In genomic region chr20:61976650-61977332, GRCh38 we compare ENCODE assay signal across 26 cellular contexts.
DNase-seq lines count a peak whose midpoint lies in the region; ATAC-seq, FAIRE-seq and TF ChIP-seq lines count a peak whose summit lies in the region.
"Had no signal": no experiment of that assay in that cellular context is flagged by ENCODE, and none has a peak within 500 bp of the region (broad histone marks: within the 10 kb centered on the region; RNA-seq: fewer than 3 reads in every experiment).

No MANE protein-coding gene starts in this region.

- WGBS in esophagus muscularis mucosa: 96% methylated on average over 32 of the region's 43 CpGs

- DNase-seq in cardiac septum (ENCODE audit: low spot score) (peak; percentile 57), Right ventricle myocardium inferior (ENCODE audit: missing footprints) (no peak), NCI-H345 treated with DMSO at 0.1 percent for 48 hours (lab: John Stamatoyannopoulos, UW; ENCODE audit: unreplicated experiment) (peak; percentile 79), globus pallidus (ENCODE audit: low spot score) (peak; percentile 37), urothelium cell line (ENCODE audit: low spot score) (no peak), esophagus muscularis mucosa (ENCODE audit: extremely low spot score) (no peak), GOT3 (lab: John Stamatoyannopoulos, UW) (no peak)
- DNase-seq: 8988T; activated CD4-positive, alpha-beta T cell treated with anti-CD3 and anti-CD28 coated beads for 48 hours; activated T-cell treated with anti-CD3 and anti-CD28 coated beads, Interleukin-2, amount 50 U/mL, for 4 hours; AML-193; CD8-positive, alpha-beta T cell; dermis blood vessel endothelial cell; DMS153; GDM1; glutamatergic neuron; GM23248; Kasumi-1; kidney; lower lobe of right lung; mucosa of descending colon; NCI-H524 treated with DMSO at 0.1 percent for 48 hours had no signal

- H3K9me3 ChIP-seq in esophagus muscularis mucosa: no peaks in the 10 kb centered on the region
- H3K9me3 ChIP-seq: lower lobe of right lung, mucosa of descending colon, upper lobe of left lung had no signal

- ATAC-seq in Right ventricle myocardium inferior (no peak), HG03565 (IDR thresholded peaks at IDR 0.05; ENCODE audit: unreplicated experiment) (no peak)
- ATAC-seq: activated T-cell treated with anti-CD3 and anti-CD28 coated beads, Interleukin-2, amount 50 U/mL, for 4 hours; CD8-positive, alpha-beta T cell; lower lobe of right lung; mucosa of descending colon had no signal

- peak; percentile 40 for FAIRE-seq in urothelium cell line (lab: Jason Lieb, UNC)
- FAIRE-seq: GM18507, kidney, RCC 7860 had no signal

- no peak for TF ChIP-seq POLR2A in esophagus muscularis mucosa (IDR thresholded peaks at IDR 0.05; ENCODE audit: low read depth)

- no peak overlapping the region for H3K27ac ChIP-seq in esophagus muscularis mucosa (replicated peaks in 1 of 4)
- H3K27ac ChIP-seq: GM23248, lower lobe of right lung, upper lobe of left lung had no signal

- H3K27me3 ChIP-seq in esophagus muscularis mucosa: no peaks in the 10 kb centered on the region
- H3K27me3 ChIP-seq: upper lobe of left lung had no signal

- TF ChIP-seq EP300 in esophagus muscularis mucosa (IDR thresholded peaks at IDR 0.05): no peak

- intact Hi-C loops in cardiac septum (cut with DNase I): no loop called here
- intact Hi-C loops in Right ventricle myocardium inferior (cut with DNase I): no loop called here
- intact Hi-C loops in esophagus muscularis mucosa (cut with DNase I): no loop called here

- H3K36me3 ChIP-seq in esophagus muscularis mucosa: peaks cover 10 to 76% (median 53%) of the 10 kb centered on the region in 4 donors

- no peaks in the 10 kb centered on the region for H3K4me1 ChIP-seq in esophagus muscularis mucosa
- H3K4me1 ChIP-seq: lower lobe of right lung, upper lobe of left lung had no signal

- no peak for TF ChIP-seq CTCF in esophagus muscularis mucosa (IDR thresholded peaks at IDR 0.05)

- no peak overlapping the region for H3K4me3 ChIP-seq in esophagus muscularis mucosa
- H3K4me3 ChIP-seq: GM23248, lower lobe of right lung, mucosa of descending colon, upper lobe of left lung had no signal

Comparison
In these comparisons a context has a peak if more than half of its experiments do, and no peak if none do; other contexts are left out.
1. DNase-seq: peak in cardiac septum (single experiment), NCI-H345 treated with DMSO at 0.1 percent for 48 hours (single experiment) and globus pallidus (single experiment); none in Right ventricle myocardium inferior (single experiment), urothelium cell line (single experiment), esophagus muscularis mucosa (single experiment) and GOT3 (single experiment).